1 cellular context compared by ENCODE assay signal in genomic region chr1:244665771-244666217, GRCh38.
TF ChIP-seq lines count a peak whose summit lies in the region.

No MANE protein-coding gene starts in this region.

TF ChIP-seq in HEK293, 187 proteins besides CTCF, POLR2A, EP300 and RAD21 (continued from another document):
- TF ChIP-seq ZNF280D (tag by site-specific recombination; IDR thresholded peaks at IDR 0.05) (no peak), RBAK (tag by site-specific recombination; IDR thresholded peaks at IDR 0.05) (no peak), ZNF311 (tag by site-specific recombination; IDR thresholded peaks at IDR 0.05; ENCODE audit: borderline replicate concordance) (no peak), ZSCAN18 (tag by site-specific recombination; IDR thresholded peaks at IDR 0.05) (no peak), PBX3 (CRISPR knock-in tag; IDR thresholded peaks at IDR 0.05) (no peak), ZNF146 (tag by site-specific recombination; IDR thresholded peaks at IDR 0.05) (no peak), ZNF366 (tag by site-specific recombination; conservative IDR thresholded peaks at IDR 0.05) (peak; percentile 56), ZSCAN30 (tag by site-specific recombination; IDR thresholded peaks at IDR 0.05) (no peak), MYNN (tag by site-specific recombination; IDR thresholded peaks at IDR 0.05; ENCODE audit: borderline replicate concordance) (no peak), ZBTB48 (tag by site-specific recombination; IDR thresholded peaks at IDR 0.05) (peak; percentile 88), KLF8 (tag by site-specific recombination; IDR thresholded peaks at IDR 0.05) (peak; percentile 94), ZBTB21 (tag by site-specific recombination; IDR thresholded peaks at IDR 0.05) (peak; percentile 81), KLF16 (tag by site-specific recombination; IDR thresholded peaks at IDR 0.05) (no peak), ZNF501 (tag by site-specific recombination; IDR thresholded peaks at IDR 0.05) (no peak), EGR2 (tag by site-specific recombination; IDR thresholded peaks at IDR 0.05; ENCODE audit: low read depth) (no peak), ZNF529 (tag by site-specific recombination; IDR thresholded peaks at IDR 0.05; ENCODE audit: insufficient replicate concordance) (no peak), ZSCAN4 (tag by site-specific recombination; IDR thresholded peaks at IDR 0.05) (no peak), BCL6B (tag by site-specific recombination; IDR thresholded peaks at IDR 0.05) (no peak), SP3 (tag by site-specific recombination; IDR thresholded peaks at IDR 0.05) (0 out of 2 replicates have a peak, but pooled peaks have one; percentile 19), ZNF580 (tag by site-specific recombination; IDR thresholded peaks at IDR 0.05) (peak; percentile 61), KLF9 (tag by site-specific recombination; IDR thresholded peaks at IDR 0.05; ENCODE audit: low read depth) (no peak), ZNF514 (tag by site-specific recombination; IDR thresholded peaks at IDR 0.05) (no peak), BCL11B (tag by site-specific recombination; IDR thresholded peaks at IDR 0.05; ENCODE audit: low read depth) (no peak), IKZF3 (tag by site-specific recombination; IDR thresholded peaks at IDR 0.05) (peak; percentile 94), ZNF843 (tag by site-specific recombination; IDR thresholded peaks at IDR 0.05) (peak; percentile 96), ZNF549 (tag by site-specific recombination; IDR thresholded peaks at IDR 0.05) (no peak), ZNF404 (tag by site-specific recombination; IDR thresholded peaks at IDR 0.05) (no peak), ZNF133 (tag by site-specific recombination; IDR thresholded peaks at IDR 0.05) (no peak), ZNF19 (tag by site-specific recombination; IDR thresholded peaks at IDR 0.05; ENCODE audit: low read depth) (no peak), ZNF76 (tag by site-specific recombination; IDR thresholded peaks at IDR 0.05; ENCODE audit: borderline replicate concordance, low read depth) (no peak), ZNF394 (tag by site-specific recombination; IDR thresholded peaks at IDR 0.05; ENCODE audit: borderline replicate concordance) (peak; percentile 82; the same call in 1 of the 2 replicates), ZFP3 (tag by site-specific recombination; IDR thresholded peaks at IDR 0.05; ENCODE audit: low read depth) (no peak), AEBP2 (tag by site-specific recombination; IDR thresholded peaks at IDR 0.05; ENCODE audit: borderline replicate concordance) (no peak), ZFP41 (tag by site-specific recombination; IDR thresholded peaks at IDR 0.05; ENCODE audit: borderline replicate concordance) (no peak), BCL11A (tag by site-specific recombination; IDR thresholded peaks at IDR 0.05; ENCODE audit: low read depth) (peak; percentile 99), ZNF223 (tag by site-specific recombination; IDR thresholded peaks at IDR 0.05) (no peak), YY2 (tag by site-specific recombination; IDR thresholded peaks at IDR 0.05) (no peak), ZNF132 (tag by site-specific recombination; IDR thresholded peaks at IDR 0.05; ENCODE audit: borderline replicate concordance) (no peak), OSR2 (tag by site-specific recombination; IDR thresholded peaks at IDR 0.05) (peak; percentile 100), KLF7 (tag by site-specific recombination; IDR thresholded peaks at IDR 0.05; ENCODE audit: borderline replicate concordance) (no peak; the same call in 1 of the 2 replicates), ZBTB6 (tag by site-specific recombination; IDR thresholded peaks at IDR 0.05) (no peak; the same call in 1 of the 2 replicates), PRDM4 (tag by site-specific recombination; IDR thresholded peaks at IDR 0.05) (no peak; the same call in 1 of the 2 replicates), YY1 (tag by site-specific recombination; IDR thresholded peaks at IDR 0.05) (no peak), ZNF560 (tag by site-specific recombination; IDR thresholded peaks at IDR 0.05; ENCODE audit: borderline replicate concordance) (no peak), GLI4 (tag by site-specific recombination; IDR thresholded peaks at IDR 0.05) (no peak), ZNF777 (tag by site-specific recombination; IDR thresholded peaks at IDR 0.05; ENCODE audit: borderline replicate concordance) (no peak), ZNF571 (tag by site-specific recombination; IDR thresholded peaks at IDR 0.05) (no peak), ZNF292 (tag by site-specific recombination; IDR thresholded peaks at IDR 0.05; ENCODE audit: borderline replicate concordance, low read depth) (no peak)
